6 cellular contexts compared by ENCODE assay signal in genomic region chr11:50147946-50148345, GRCh38.
DNase-seq lines count a peak whose midpoint lies in the region; ATAC-seq, FAIRE-seq and TF ChIP-seq lines count a peak whose summit lies in the region.
"Not testable (repeated sequence)": the region's sequence is repeated elsewhere in the genome, so short reads cannot be mapped to it uniquely, and the experiment has no call there.

No MANE protein-coding gene starts in this region.

- H2BK15ac ChIP-seq in IMR-90 (ENCODE audit: low read depth, low read length) = not testable (repeated sequence)

- not testable (repeated sequence) for H3K79me1 ChIP-seq in IMR-90 (ENCODE audit: low read depth in 1 of 2, low read length in 2 of 2)

- H3K4me1 ChIP-seq in A549; IMR-90 (ENCODE audit: control insufficient read depth, insufficient read depth, low read length); K562 (replicated peaks in 1 of 2; ENCODE audit: control insufficient read depth in 2 of 2, insufficient read depth in 2 of 2, low read length in 2 of 2); HepG2 (ENCODE audit: insufficient read depth, low read length); pancreas: not testable (repeated sequence)

- H2BK120ac ChIP-seq in IMR-90 (ENCODE audit: low read depth, low read length) = not testable (repeated sequence)

- H2AK9ac ChIP-seq in IMR-90 (replicated peaks; ENCODE audit: low read depth, low read length, poor library complexity) = not testable (repeated sequence)

- not testable (repeated sequence) for DNase-seq in A549 (ENCODE audit: low read depth in 1 of 2, low spot score in 1 of 2); GM12892 (ENCODE audit: insufficient read length); IMR-90; K562 (ENCODE audit: extremely low read depth in 1 of 4, low spot score in 3 of 4); HepG2 (ENCODE audit: low spot score); pancreas

- not testable (repeated sequence) for H2BK5ac ChIP-seq in IMR-90 (ENCODE audit: low read depth, low read length, poor library complexity, severe bottlenecking)

- not testable (repeated sequence) for TF ChIP-seq RAD21 in A549 (conservative IDR thresholded peaks at IDR 0.05 in 1 of 2, IDR thresholded peaks at IDR 0.05 in 1 of 2); IMR-90 (IDR thresholded peaks at IDR 0.05; ENCODE audit: low read length); K562 (CRISPR knock-in tag; conservative IDR thresholded peaks at IDR 0.05 in 1 of 2, IDR thresholded peaks at IDR 0.05 in 1 of 2); HepG2 (CRISPR knock-in tag; IDR thresholded peaks at IDR 0.05)

- POLR2A ChIA-PET in A549 (lab: Yijun Ruan, JAX); IMR-90 (lab: Charles Lee; ENCODE audit: unreplicated experiment); K562 (lab: Yijun Ruan, JAX); HepG2 (lab: Yijun Ruan, JAX): not testable (repeated sequence)

- intact Hi-C loops in IMR-90 (cut with micrococcal nuclease); K562 (cut with micrococcal nuclease); HepG2 (cut with micrococcal nuclease; ENCODE audit: unreplicated experiment); pancreas (cut with DNase I): not testable (repeated sequence)

- H3K23ac ChIP-seq in IMR-90 (ENCODE audit: low read depth, low read length) = not testable (repeated sequence)

- H3K9ac ChIP-seq in IMR-90 (ENCODE audit: low read depth, low read length); K562 (ENCODE audit: insufficient read depth in 1 of 2, low read depth in 2 of 2, low read length in 2 of 2); HepG2 (ENCODE audit: insufficient read depth, low read depth, low read length): not testable (repeated sequence)

- H3K4me3 ChIP-seq in A549; IMR-90 (ENCODE audit: insufficient read depth, low read depth, low read length); K562; HepG2 (replicated peaks in 1 of 3; ENCODE audit: insufficient read depth in 1 of 3, low read depth in 2 of 3, low read length in 3 of 3); pancreas: not testable (repeated sequence)

- ATAC-seq in A549; IMR-90 (ENCODE audit: low read depth); K562; HepG2; pancreas: not testable (repeated sequence)

- not testable (repeated sequence) for H3K14ac ChIP-seq in IMR-90 (replicated peaks; ENCODE audit: low read depth, low read length)

- not testable (repeated sequence) for H4K8ac ChIP-seq in IMR-90 (ENCODE audit: low read depth in 2 of 2, low read length in 2 of 2)

- H3K9me1 ChIP-seq in IMR-90 (ENCODE audit: insufficient read depth, low read length); K562 (ENCODE audit: control insufficient read depth, insufficient read depth, low read length): not testable (repeated sequence)

- not testable (repeated sequence) for H2AFZ ChIP-seq in IMR-90 (replicated peaks; ENCODE audit: low read length, poor library complexity); K562 (ENCODE audit: low read depth, low read length); HepG2 (ENCODE audit: low read length)

- 8% methylated on average over 2 of the region's 2 CpGs for WGBS in A549 (ENCODE audit: missing lambda C conversion rate)
- WGBS in IMR-90 (ENCODE audit: extremely low coverage in 2 of 2, insufficient read length in 1 of 2), 2 experiments = no CpG with 5 or more reads among the region's 2 CpGs
- WGBS in K562 (ENCODE audit: insufficient coverage, low coverage, missing lambda C conversion rate) = 0% methylated on average over 2 of the region's 2 CpGs
- 0% methylated on average over 2 of the region's 2 CpGs for WGBS in HepG2 (ENCODE audit: low lambda C conversion rate)
- whole genome bisulfite sequencing in pancreas, 2 donors = 50 to 53% methylated on average over 2 of the region's 2 CpGs

- H3K56ac ChIP-seq in IMR-90 (ENCODE audit: extremely low read depth, insufficient read depth, low read length) = not testable (repeated sequence)

- FAIRE-seq in A549 (lab: Jason Lieb, UNC); K562 (lab: Jason Lieb, UNC); HepG2 (lab: Jason Lieb, UNC): not testable (repeated sequence)
- FAIRE-seq in GM12892 (lab: Jason Lieb, UNC) = peak; percentile 66
- FAIRE-seq in pancreas (lab: Jason Lieb, UNC) = peak; percentile 23

- not testable (repeated sequence) for H4K20me1 ChIP-seq in IMR-90 (ENCODE audit: insufficient read depth, low read length); K562 (replicated peaks; ENCODE audit: control insufficient read depth, insufficient read depth, low read length); HepG2 (ENCODE audit: insufficient read depth, low read length)

- not testable (repeated sequence) for H3K4me2 ChIP-seq in A549; IMR-90 (ENCODE audit: low read depth, low read length); K562 (ENCODE audit: insufficient read depth, low read length); HepG2 (ENCODE audit: low read depth, low read length)

- dilution Hi-C loops in IMR-90 (cut with HindIII; ENCODE audit: low sequenced_read_pairs, unreplicated experiment) = not testable (repeated sequence)

- not testable (repeated sequence) for H4K5ac ChIP-seq in IMR-90 (ENCODE audit: low read depth, low read length)

- not testable (repeated sequence) for H3K36me3 ChIP-seq in IMR-90 (ENCODE audit: control insufficient read depth, insufficient read depth, low read length); K562 (ENCODE audit: control insufficient read depth, insufficient read depth, low read length); HepG2 (replicated peaks in 1 of 2; ENCODE audit: control insufficient read depth in 1 of 2, insufficient read depth in 2 of 2, low read length in 2 of 2); pancreas

- TF ChIP-seq POLR2A in A549 (IDR thresholded peaks at IDR 0.05; ENCODE audit: low read length); GM12892 (IDR thresholded peaks at IDR 0.05; ENCODE audit: low read depth, low read length); IMR-90 (IDR thresholded peaks at IDR 0.05; ENCODE audit: low read depth, low read length); K562 (conservative IDR thresholded peaks at IDR 0.05); HepG2 (IDR thresholded peaks at IDR 0.05; ENCODE audit: insufficient read depth in 1 of 2, low read depth in 2 of 2, low read length in 2 of 2): not testable (repeated sequence)

- H3K27ac ChIP-seq in A549; IMR-90 (ENCODE audit: insufficient read depth, low read length); K562 (ENCODE audit: extremely low read depth, low read depth, low read length); HepG2 (ENCODE audit: extremely low read length, insufficient read depth, low read length); pancreas: not testable (repeated sequence)

- CTCF ChIA-PET in A549 (lab: Yijun Ruan, JAX); IMR-90 (lab: Yijun Ruan, JAX); K562 (lab: Yijun Ruan, JAX; ENCODE audit: low intra/inter-chr PET ratio); HepG2 (lab: Yijun Ruan, JAX; ENCODE audit: low intra/inter-chr PET ratio, low total read pairs): not testable (repeated sequence)

- not testable (repeated sequence) for H2BK20ac ChIP-seq in IMR-90 (ENCODE audit: low read depth, low read length)

- not testable (repeated sequence) for H4K91ac ChIP-seq in IMR-90 (ENCODE audit: insufficient read depth, low read depth, low read length)

- not testable (repeated sequence) for H3K18ac ChIP-seq in IMR-90 (ENCODE audit: low read depth, low read length)

- H3K79me2 ChIP-seq in K562 (ENCODE audit: control insufficient read depth, insufficient read depth, low read length); HepG2 (ENCODE audit: insufficient read depth, low read length): not testable (repeated sequence)

- not testable (repeated sequence) for H3K4ac ChIP-seq in IMR-90 (ENCODE audit: low read depth, low read length)

- not testable (repeated sequence) for H3K9me3 ChIP-seq in A549; IMR-90 (ENCODE audit: control insufficient read depth, insufficient read depth, low read length); K562 (replicated peaks; ENCODE audit: control insufficient read depth, insufficient read depth, low read depth, low read length); pancreas
- peaks cover 61% of the 10 kb centered on the region for H3K9me3 ChIP-seq in HepG2 (ENCODE audit: low read length)

- not testable (repeated sequence) for TF ChIP-seq EP300 in A549 (IDR thresholded peaks at IDR 0.05); K562 (IDR thresholded peaks at IDR 0.05; ENCODE audit: low read length); HepG2 (IDR thresholded peaks at IDR 0.05; ENCODE audit: low read depth in 2 of 2, low read length in 2 of 2); HepG2 (CRISPR knock-in tag; IDR thresholded peaks at IDR 0.05; ENCODE audit: borderline replicate concordance)

- not testable (repeated sequence) for TF ChIP-seq CTCF in A549 (IDR thresholded peaks at IDR 0.05); IMR-90 (conservative IDR thresholded peaks at IDR 0.05; ENCODE audit: low read depth, low read length); K562 (IDR thresholded peaks at IDR 0.05 in 2 of 3, conservative IDR thresholded peaks at IDR 0.05 in 1 of 3; ENCODE audit: insufficient read depth in 2 of 3, low read depth in 1 of 3, low read length in 3 of 3); HepG2 (CRISPR knock-in tag; IDR thresholded peaks at IDR 0.05); pancreas (IDR thresholded peaks at IDR 0.05)

- not testable (repeated sequence) for BruUV-seq in IMR-90 (replicated peaks; lab: Mats Ljungman, UMichigan); K562 (replicated peaks; lab: Mats Ljungman, UMichigan); HepG2 (replicated peaks; lab: Mats Ljungman, UMichigan)

- in situ Hi-C loops in IMR-90 (cut with MboI; ENCODE audit: low sequenced_read_pairs); K562 (cut with MboI); HepG2 (cut with HindIII; ENCODE audit: extremely low pct_ligation_motif_present, low pct_unique_long_range_greater_than_20kb): not testable (repeated sequence)

- H3K27me3 ChIP-seq in IMR-90 (ENCODE audit: control insufficient read depth, insufficient read depth, low read length); K562 (ENCODE audit: control insufficient read depth in 2 of 2, insufficient read depth in 2 of 2, low read length in 2 of 2); HepG2 (ENCODE audit: control insufficient read depth in 1 of 2, insufficient read depth in 2 of 2, low read length in 2 of 2); pancreas: not testable (repeated sequence)

- not testable (repeated sequence) for H2AK5ac ChIP-seq in IMR-90 (ENCODE audit: low read depth, low read length)
